In genomic region chr12:101927042-101927441, GRCh38 we compare ENCODE assay signal across 24 cellular contexts. TPM values are rescaled to one million over a fixed set of nuclear protein-coding genes. Genes with fewer than 3 reads are reported as not detected.
DNase-seq lines count a peak whose midpoint lies in the region; ATAC-seq and TF ChIP-seq lines count a peak whose summit lies in the region.
"Had no signal": no experiment of that assay in that cellular context is flagged by ENCODE, and none has a peak within 500 bp of the region (broad histone marks: within the 10 kb centered on the region; RNA-seq: fewer than 3 reads in every experiment).

No MANE protein-coding gene starts in this region.

- H3K36me3 ChIP-seq in GM23248 (ENCODE audit: low read depth), result no peaks in the 10 kb centered on the region

- H3K4me1 ChIP-seq in GM23248 (ENCODE audit: insufficient read depth), result peaks cover 46% of the 10 kb centered on the region

- H3K79me2 ChIP-seq in GM23248 (ENCODE audit: insufficient read depth), result no peaks in the 10 kb centered on the region

- peak overlapping the region; percentile 94 for H3K27ac ChIP-seq in GM23248

- DNase-seq in CD14-positive monocyte (ENCODE audit: low spot score) (no peak), GM23248 (peak; percentile 68), cardiac fibroblast (ENCODE audit: low read depth in 2 of 2) (peak; percentile 38 to 76), NCI-H187 treated with DMSO at 0.1 percent for 48 hours (lab: John Stamatoyannopoulos, UW) (no peak), dedifferentiated amniotic fluid mesenchymal stem cell (ENCODE audit: extremely low spot score) (no peak)
- no peak for DNase-seq in central memory CD4-positive, alpha-beta T cell
- DNase-seq: activated CD4-positive, alpha-beta T cell treated with anti-CD3 and anti-CD28 coated beads for 48 hours; activated naive CD4-positive, alpha-beta T cell treated with anti-CD3 and anti-CD28 coated beads, Interleukin-2, amount 10 ng/mL, durations not matched to agents 7 days and 5 days; activated T-cell treated with anti-CD3 and anti-CD28 coated beads, Interleukin-2, amount 50 U/mL, for 4 hours; effector CD8-positive, alpha-beta T cell; kidney glomerular epithelial cell; NCI-H1417; NCI-H446 treated with DMSO at 0.1 percent for 48 hours; nucleus accumbens; stimulated activated CD4-positive, alpha-beta T cell treated with anti-CD3 and anti-CD28 coated beads, Interleukin-2, amount 100 ng/mL, for 48 hours; substantia nigra; upper lobe of left lung had no signal

- H3K9me3 Mint-ChIP-seq in CD14-positive monocyte, result peaks cover 8 to 16% (median 13%) of the 10 kb centered on the region in 7 donors
- no peaks in the 10 kb centered on the region for H3K9me3 Mint-ChIP-seq in nephron
- no peaks in the 10 kb centered on the region for H3K9me3 Mint-ChIP-seq in activated T-helper 17 cell treated with anti-CD3 and anti-CD28 coated beads, Interleukin-2, amount 50 U/mL, for 72 hours
- H3K9me3 Mint-ChIP-seq: activated naive CD4-positive, alpha-beta T cell treated with anti-CD3 and anti-CD28 coated beads, Interleukin-2, amount 10 ng/mL, durations not matched to agents 7 days and 5 days; activated T-cell treated with anti-CD3 and anti-CD28 coated beads, Interleukin-2, amount 50 U/mL, for 4 hours; stimulated activated effector memory CD8-positive, alpha-beta T cell treated with anti-CD3 and anti-CD28 coated beads, Interleukin-12 subunit alpha, Interleukin-12 subunit beta, amount 100 ng/mL, for 72 hours; T-helper 2 cell treated with Interferon-gamma antibody and Interleukin-4, amounts not matched to agents 5 μg/mL and 100 μg/mL, for 36 hours had no signal

- H3K36me3 Mint-ChIP-seq in CD14-positive monocyte, result peaks cover 12 to 17% of the 10 kb centered on the region in 2 donors
- no peaks in the 10 kb centered on the region for H3K36me3 Mint-ChIP-seq in nephron (ENCODE audit: low read depth)
- no peaks in the 10 kb centered on the region for H3K36me3 Mint-ChIP-seq in activated T-helper 17 cell treated with anti-CD3 and anti-CD28 coated beads, Interleukin-2, amount 50 U/mL, for 72 hours (ENCODE audit: low read depth)
- H3K36me3 Mint-ChIP-seq: activated naive CD4-positive, alpha-beta T cell treated with anti-CD3 and anti-CD28 coated beads, Interleukin-2, amount 10 ng/mL, durations not matched to agents 7 days and 5 days; stimulated activated effector memory CD8-positive, alpha-beta T cell treated with anti-CD3 and anti-CD28 coated beads, Interleukin-12 subunit alpha, Interleukin-12 subunit beta, amount 100 ng/mL, for 72 hours had no signal

- in situ Hi-C loops in GM23248 (cut with MboI), result loop anchor here (25.0 kb wide), 3 partner anchors 560 to 1635 kb away; partner anchors contain the start of gene IGF1

- H2AFZ ChIP-seq in GM23248, result no peak overlapping the region

- ATAC-seq in activated T-helper 17 cell treated with anti-CD3 and anti-CD28 coated beads, Interleukin-2, amount 50 U/mL, for 72 hours (replicated peaks), result no peak
- ATAC-seq: activated T-cell treated with anti-CD3 and anti-CD28 coated beads, Interleukin-2, amount 50 U/mL, for 4 hours; HCT116 had no signal

- H3K9ac ChIP-seq in GM23248, result peak overlapping the region; percentile 60; the same call in 1 of the 2 replicates

- H3K4me3 Mint-ChIP-seq in CD14-positive monocyte (no peak overlapping the region), nephron (no peak overlapping the region)
- H3K4me3 Mint-ChIP-seq in activated T-helper 17 cell treated with anti-CD3 and anti-CD28 coated beads, Interleukin-2, amount 50 U/mL, for 72 hours, result no peak overlapping the region
- H3K4me3 Mint-ChIP-seq: activated naive CD4-positive, alpha-beta T cell treated with anti-CD3 and anti-CD28 coated beads, Interleukin-2, amount 10 ng/mL, durations not matched to agents 7 days and 5 days; activated T-cell treated with anti-CD3 and anti-CD28 coated beads, Interleukin-2, amount 50 U/mL, for 4 hours; B cell; IgD-negative memory B cell; stimulated activated effector memory CD8-positive, alpha-beta T cell treated with anti-CD3 and anti-CD28 coated beads, Interleukin-12 subunit alpha, Interleukin-12 subunit beta, amount 100 ng/mL, for 72 hours; T-helper 2 cell treated with Interferon-gamma antibody and Interleukin-4, amounts not matched to agents 5 μg/mL and 100 μg/mL, for 36 hours had no signal

- H3K9me3 ChIP-seq in GM23248 (ENCODE audit: low read depth), result no peaks in the 10 kb centered on the region
- H3K9me3 ChIP-seq: upper lobe of left lung had no signal

- H3K4me3 ChIP-seq in GM23248, result no peak overlapping the region
- H3K4me3 ChIP-seq in cardiac fibroblast (replicated peaks in 1 of 2; ENCODE audit: low read depth in 2 of 2, low read length in 2 of 2), result no peak overlapping the region
- H3K4me3 ChIP-seq: upper lobe of left lung had no signal

- intact Hi-C loops in CD14-positive monocyte (cut with micrococcal nuclease), result no loop called here

- peak overlapping the region; percentile 5 for H3K4me2 ChIP-seq in GM23248 (ENCODE audit: unreplicated experiment)

- no peaks in the 10 kb centered on the region for H3K9me2 ChIP-seq in GM23248 (ENCODE audit: insufficient read depth)

- no peaks in the 10 kb centered on the region for H3K27me3 ChIP-seq in GM23248 (replicated peaks; ENCODE audit: insufficient read depth)
- H3K27me3 ChIP-seq: upper lobe of left lung had no signal

- TF ChIP-seq CTCF in CD14-positive monocyte (IDR thresholded peaks at IDR 0.05) (no peak), cardiac fibroblast (IDR thresholded peaks at IDR 0.05; ENCODE audit: low read depth, low read length) (no peak), nephron (IDR thresholded peaks at IDR 0.05; ENCODE audit: unreplicated experiment in 3 of 3) (no peak)

- H3F3A ChIP-seq in GM23248 (ENCODE audit: insufficient read depth), result peaks cover 47% of the 10 kb centered on the region

- H3K27me3 Mint-ChIP-seq in CD14-positive monocyte (ENCODE audit: low read depth in 3 of 3) (peaks cover 0 to 2% (median 0%) of the 10 kb centered on the region in 3 donors), nephron (ENCODE audit: low read depth) (no peaks in the 10 kb centered on the region)
- peaks cover 12% of the 10 kb centered on the region for H3K27me3 Mint-ChIP-seq in activated T-helper 17 cell treated with anti-CD3 and anti-CD28 coated beads, Interleukin-2, amount 50 U/mL, for 72 hours
- H3K27me3 Mint-ChIP-seq: B cell, IgD-negative memory B cell had no signal

- no peaks in the 10 kb centered on the region for H4K20me1 ChIP-seq in GM23248 (ENCODE audit: insufficient read depth)

- H3K27ac Mint-ChIP-seq in CD14-positive monocyte, result peak overlapping the region; percentile 70 to 91 (median 85)
- H3K27ac Mint-ChIP-seq in nephron, result peak overlapping the region in 2 of 3 experiments; percentile 24 to 30
- no peak overlapping the region for H3K27ac Mint-ChIP-seq in activated T-helper 17 cell treated with anti-CD3 and anti-CD28 coated beads, Interleukin-2, amount 50 U/mL, for 72 hours
- H3K27ac Mint-ChIP-seq: activated naive CD4-positive, alpha-beta T cell treated with anti-CD3 and anti-CD28 coated beads, Interleukin-2, amount 10 ng/mL, durations not matched to agents 7 days and 5 days; B cell; IgD-negative memory B cell; stimulated activated effector memory CD8-positive, alpha-beta T cell treated with anti-CD3 and anti-CD28 coated beads, Interleukin-12 subunit alpha, Interleukin-12 subunit beta, amount 100 ng/mL, for 72 hours; T-helper 2 cell treated with Interferon-gamma antibody and Interleukin-4, amounts not matched to agents 5 μg/mL and 100 μg/mL, for 36 hours had no signal

- peaks cover 40% of the 10 kb centered on the region for H3K4me1 Mint-ChIP-seq in CD14-positive monocyte
- peaks cover 7% of the 10 kb centered on the region for H3K4me1 Mint-ChIP-seq in nephron
- H3K4me1 Mint-ChIP-seq in activated T-helper 17 cell treated with anti-CD3 and anti-CD28 coated beads, Interleukin-2, amount 50 U/mL, for 72 hours, result no peaks in the 10 kb centered on the region
- H3K4me1 Mint-ChIP-seq: activated naive CD4-positive, alpha-beta T cell treated with anti-CD3 and anti-CD28 coated beads, Interleukin-2, amount 10 ng/mL, durations not matched to agents 7 days and 5 days had no signal

RNA-seq across cellular contexts. Expression of gene DRAM1, which starts 49.7 kb away (rescaled TPM):
- polyA plus RNA-seq in CD14-positive monocyte (10 to 100 TPM; 43.0 to 49.7 TPM), GM23248 (2016; fragmentation: Nextera tagmentation; extraction: Ambion mirVana) (99.2 and 105 TPM in 2 replicates)
- total RNA-seq in GM23248 (2014; rRNA removed; shearing (Covaris generic)), result 86.8 and 111 TPM in 2 replicates
- total RNA-seq in activated T-helper 17 cell treated with anti-CD3 and anti-CD28 coated beads, Interleukin-2, amount 50 U/mL, for 72 hours, result 1 to 10 TPM; 6.0 to 7.0 TPM

Comparison
In these comparisons a context has a peak if more than half of its experiments do, and no peak if none do; other contexts are left out.
1. DNase-seq: peak in GM23248 (single experiment) and cardiac fibroblast (2 of 2); none in CD14-positive monocyte (single experiment), central memory CD4-positive, alpha-beta T cell (single experiment), NCI-H187 treated with DMSO at 0.1 percent for 48 hours (single experiment) and dedifferentiated amniotic fluid mesenchymal stem cell (single experiment).
2. RNA of gene DRAM1, which starts 49.7 kb away (total RNA-seq): 86.8 to 111 TPM in GM23248; 6.0 to 7.0 TPM in activated T-helper 17 cell treated with anti-CD3 and anti-CD28 coated beads, Interleukin-2, amount 50 U/mL, for 72 hours; every median in the first group is over 10 times any median in the second.